In the genomic region with DNA sequence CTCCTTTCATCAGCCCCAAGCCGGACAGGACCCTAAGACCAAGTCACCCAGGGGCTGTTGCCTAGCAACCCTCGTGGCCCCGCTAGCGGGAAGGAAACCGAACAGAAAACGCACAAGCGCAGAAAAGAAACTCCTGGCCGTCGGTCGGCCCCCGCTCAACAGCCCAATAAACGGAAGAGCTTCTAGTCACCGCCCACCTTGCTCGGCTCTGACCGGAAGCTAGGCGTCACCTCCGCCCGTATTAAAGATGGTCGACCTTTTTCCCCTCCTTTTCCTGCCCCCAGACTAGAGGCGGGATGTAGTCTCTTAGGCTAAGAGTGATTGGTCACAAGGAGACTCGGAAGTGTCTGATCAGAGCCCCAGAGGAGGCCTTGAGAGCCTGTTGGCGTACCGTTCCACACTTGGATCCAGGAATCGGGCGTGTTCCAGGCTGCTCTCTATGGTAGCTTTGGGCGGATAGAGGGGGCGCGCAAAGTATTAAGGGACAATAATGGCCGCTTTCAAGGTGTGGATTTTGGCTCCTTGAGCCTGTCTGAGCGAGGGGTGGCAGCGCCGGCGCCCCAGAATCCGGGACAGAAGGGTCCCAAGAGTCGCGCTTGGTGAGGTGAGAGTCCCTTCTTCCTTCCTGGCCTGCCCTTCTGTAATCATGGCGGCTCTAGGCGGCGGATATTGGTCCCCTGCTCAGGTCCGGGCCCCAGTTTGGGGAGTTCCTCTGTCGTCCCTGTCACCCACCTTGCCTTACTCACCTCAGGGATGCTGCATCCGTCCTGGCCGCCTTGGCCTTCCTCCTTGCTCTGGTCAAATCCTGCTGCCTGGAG, we compare ENCODE assay signal across 8 cellular contexts. TPM values are rescaled to one million over a fixed set of nuclear protein-coding genes. Genes with fewer than 3 reads are reported as not detected.
DNase-seq lines count a peak whose midpoint lies in the region; ATAC-seq and TF ChIP-seq lines count a peak whose summit lies in the region.

A gene (plus strand): TSS at position 400 of the 818 bp plus-strand sequence. CDS start 2,311 bp downstream, outside the sequence.
A gene (minus strand): TSS at position 173 of the 818 bp plus-strand sequence. CDS start 2,871 bp downstream, outside the sequence.

- H3K4me1 ChIP-seq in spleen, result peaks cover 27 to 58% (median 40%) of the 10 kb centered on the region in 6 donors

- peak within 1 kb of the TSS; percentile 89 to 97 (median 92) for H3K27ac ChIP-seq in spleen

- H3K36me3 ChIP-seq in spleen, result peaks cover 7 to 55% (median 45%) of the 10 kb centered on the region in 6 donors

- TF ChIP-seq CTCF in spleen (IDR thresholded peaks at IDR 0.05 in 8 of 11, conservative IDR thresholded peaks at IDR 0.05 in 3 of 11), result peak in 6 of 11 experiments; percentile 8 to 50 (median 29)

- TF ChIP-seq POLR2A in spleen (IDR thresholded peaks at IDR 0.05), result peak in 2 of 3 donors; percentile 33 to 60

- intact Hi-C loops in spleen (cut with DNase I; ENCODE audit: low total_unique reads), result loop anchor here (5.0 to 10.0 kb wide), 2 partner anchors 81 to 199 kb away; a partner anchor contains a TSS

- DNase-seq in AG08396 (ENCODE audit: low spot score) (peak; percentile 97), NCI-H345 treated with DMSO at 0.1 percent for 48 hours (lab: John Stamatoyannopoulos, UW; ENCODE audit: unreplicated experiment) (peak; percentile 87), inferior parietal cortex (ENCODE audit: extremely low spot score) (peak; percentile 99), spleen (peak; percentile 96)
- peak; percentile 67 to 81 (median 76) for DNase-seq in activated CD4-positive, CD25-positive, alpha-beta regulatory T cell (lab: John Stamatoyannopoulos, UW)
- peak; percentile 95 for DNase-seq in central memory CD4-positive, alpha-beta T cell

- ATAC-seq in GM19023 (IDR thresholded peaks at IDR 0.05; ENCODE audit: unreplicated experiment), result peak; percentile 98
- peak; percentile 98 for ATAC-seq in HG03280 (IDR thresholded peaks at IDR 0.05; ENCODE audit: unreplicated experiment)

- H3K4me3 ChIP-seq in spleen, result peak within 1 kb of the TSS; percentile 60 to 93 (median 86)

- WGBS in spleen, 5 donors, result 0% methylated on average over 32 to 43 of the region's 43 CpGs

- no peaks in the 10 kb centered on the region for H3K27me3 ChIP-seq in spleen (replicated peaks in 1 of 7)

- no peaks in the 10 kb centered on the region for H3K9me3 ChIP-seq in spleen

RNA-seq across cellular contexts. Expression of the first gene that starts in this region (rescaled TPM):
- 10 to 100 TPM; 60.3 to 89.3 (median 73.0) TPM for total RNA-seq in spleen
- 10 to 100 TPM; 28.5 to 64.6 (median 63.0) TPM for polyA plus RNA-seq in spleen

RNA-seq across cellular contexts. Expression of the second gene that starts in this region (rescaled TPM):
- 10 to 100 TPM; 12.2 to 21.3 (median 16.0) TPM for total RNA-seq in spleen
- 1 to 10 TPM; 5.7 to 6.7 (median 6.2) TPM for polyA plus RNA-seq in spleen

Comparison
In these comparisons a context has a peak if more than half of its experiments do, and no peak if none do; other contexts are left out.
1. Peak in every context shown above with its lines: DNase-seq, ATAC-seq, H3K4me3 ChIP-seq and H3K27ac ChIP-seq.